In genomic region chr4:139902328-139903217, GRCh38 we compare ENCODE assay signal across 9 cellular contexts.
DNase-seq lines count a peak whose midpoint lies in the region; ATAC-seq and TF ChIP-seq lines count a peak whose summit lies in the region.
"Had no signal": no experiment of that assay in that cellular context is flagged by ENCODE, and none has a peak within 500 bp of the region (broad histone marks: within the 10 kb centered on the region; RNA-seq: fewer than 3 reads in every experiment).

No MANE protein-coding gene starts in this region.

- H3K9ac ChIP-seq in GM23248 (peak overlapping the region; percentile 78), skeletal muscle satellite cell (ENCODE audit: low read depth, low read length) (peak overlapping the region; percentile 53)

- WGBS in GM23248 (ENCODE audit: low coverage in 1 of 2, low lambda C conversion rate in 2 of 2, missing lambda C conversion rate in 2 of 2), 2 experiments, result 16% methylated on average over 16 to 17 of the region's 17 CpGs

- no peaks in the 10 kb centered on the region for H3K27me3 Mint-ChIP-seq in WTC11 (ENCODE audit: low read depth)
- H3K27me3 Mint-ChIP-seq in activated CD4-positive, alpha-beta memory T cell treated with anti-CD3 and anti-CD28 coated beads, Interleukin-2, amount 10 ng/mL, durations not matched to agents 7 days and 5 days, result no peaks in the 10 kb centered on the region
- no peaks in the 10 kb centered on the region for H3K27me3 Mint-ChIP-seq in activated T-helper 1 cell treated with anti-CD3 and anti-CD28 coated beads, Interleukin-12 subunit alpha, Interleukin-12 subunit beta, Interleukin-2, Interleukin-4 antibody, amounts not matched to agents 30 ng/mL and 10 ng/mL and 1 ng/mL, durations not matched to agents 14 hours and 24 hours and 36 hours (ENCODE audit: insufficient read depth)

- H3K9me2 ChIP-seq in GM23248 (ENCODE audit: insufficient read depth), result no peaks in the 10 kb centered on the region

- H3K4me3 ChIP-seq in GM23248 (peak overlapping the region; percentile 79), kidney epithelial cell (ENCODE audit: low read depth, low read length) (peak overlapping the region; percentile 31), skeletal muscle satellite cell (ENCODE audit: low read length) (peak overlapping the region; percentile 66)

- intact Hi-C loops in activated T-helper 1 cell treated with anti-CD3 and anti-CD28 coated beads, Interleukin-12 subunit alpha, Interleukin-12 subunit beta, Interleukin-2, Interleukin-4 antibody, amounts not matched to agents 30 ng/mL and 10 ng/mL and 1 ng/mL, durations not matched to agents 14 hours and 24 hours and 36 hours (cut with micrococcal nuclease), result no loop called here

- H3K27me3 ChIP-seq in GM23248 (replicated peaks; ENCODE audit: insufficient read depth) (no peaks in the 10 kb centered on the region), kidney epithelial cell (ENCODE audit: control insufficient read depth, insufficient read depth, low read length) (no peaks in the 10 kb centered on the region), skeletal muscle satellite cell (ENCODE audit: control insufficient read depth, insufficient read depth, low read length) (peaks cover 3% of the 10 kb centered on the region)

- DNase-seq in GM23248, result peak; percentile 61
- DNase-seq in WTC11 (ENCODE audit: low spot score), result no peak
- DNase-seq in kidney epithelial cell (ENCODE audit: low read depth), result no peak
- DNase-seq in activated CD4-positive, alpha-beta memory T cell treated with anti-CD3 and anti-CD28 coated beads, Interleukin-2, amount 10 ng/mL, durations not matched to agents 7 days and 5 days, result no peak
- no peak for DNase-seq in activated T-helper 1 cell treated with anti-CD3 and anti-CD28 coated beads, Interleukin-12 subunit alpha, Interleukin-12 subunit beta, Interleukin-2, Interleukin-4 antibody, amounts not matched to agents 30 ng/mL and 10 ng/mL and 1 ng/mL, durations not matched to agents 14 hours and 24 hours and 36 hours (ENCODE audit: low spot score)
- DNase-seq: activated effector memory CD4-positive, alpha-beta T cell treated with anti-CD3 and anti-CD28 coated beads, Interleukin-2, amount 50 U/mL, for 16 hours had no signal

- no peaks in the 10 kb centered on the region for H3K9me3 ChIP-seq in GM23248 (ENCODE audit: low read depth)
- no peaks in the 10 kb centered on the region for H3K9me3 ChIP-seq in skeletal muscle satellite cell (replicated peaks; ENCODE audit: low read length)

- H3K27ac Mint-ChIP-seq in WTC11, result peak overlapping the region; percentile 81
- H3K27ac Mint-ChIP-seq in activated CD4-positive, alpha-beta memory T cell treated with anti-CD3 and anti-CD28 coated beads, Interleukin-2, amount 10 ng/mL, durations not matched to agents 7 days and 5 days, result no peak overlapping the region
- no peak overlapping the region for H3K27ac Mint-ChIP-seq in activated T-helper 1 cell treated with anti-CD3 and anti-CD28 coated beads, Interleukin-12 subunit alpha, Interleukin-12 subunit beta, Interleukin-2, Interleukin-4 antibody, amounts not matched to agents 30 ng/mL and 10 ng/mL and 1 ng/mL, durations not matched to agents 14 hours and 24 hours and 36 hours

- no peak for TF ChIP-seq CTCF in WTC11 (IDR thresholded peaks at IDR 0.05)
- TF ChIP-seq CTCF in kidney epithelial cell (IDR thresholded peaks at IDR 0.05; ENCODE audit: insufficient read depth, low read length, poor library complexity, severe bottlenecking), result no peak

- in situ Hi-C loops in GM23248 (cut with MboI), result no loop called here

- H3K79me2 ChIP-seq in GM23248 (ENCODE audit: insufficient read depth), result no peaks in the 10 kb centered on the region

- peaks cover 16% of the 10 kb centered on the region for H3K9me3 Mint-ChIP-seq in WTC11
- no peaks in the 10 kb centered on the region for H3K9me3 Mint-ChIP-seq in activated CD4-positive, alpha-beta memory T cell treated with anti-CD3 and anti-CD28 coated beads, Interleukin-2, amount 10 ng/mL, durations not matched to agents 7 days and 5 days
- H3K9me3 Mint-ChIP-seq in activated T-helper 1 cell treated with anti-CD3 and anti-CD28 coated beads, Interleukin-12 subunit alpha, Interleukin-12 subunit beta, Interleukin-2, Interleukin-4 antibody, amounts not matched to agents 30 ng/mL and 10 ng/mL and 1 ng/mL, durations not matched to agents 14 hours and 24 hours and 36 hours, result peaks cover 8% of the 10 kb centered on the region

- H2AFZ ChIP-seq in GM23248, result peak overlapping the region; percentile 96

- no peaks in the 10 kb centered on the region for H3K36me3 ChIP-seq in GM23248 (ENCODE audit: low read depth)
- no peaks in the 10 kb centered on the region for H3K36me3 ChIP-seq in kidney epithelial cell (ENCODE audit: control insufficient read depth, insufficient read depth, low read length)
- H3K36me3 ChIP-seq in skeletal muscle satellite cell (ENCODE audit: insufficient read depth, low read length), result no peaks in the 10 kb centered on the region

- H3K4me1 ChIP-seq in GM23248 (ENCODE audit: insufficient read depth) (peaks cover 11% of the 10 kb centered on the region; the same call in 1 of the 2 replicates), skeletal muscle satellite cell (ENCODE audit: control insufficient read depth, insufficient read depth, low read length) (peaks cover 5% of the 10 kb centered on the region)

- H3F3A ChIP-seq in GM23248 (ENCODE audit: insufficient read depth), result peaks cover 15% of the 10 kb centered on the region; the same call in 1 of the 2 replicates

- peaks cover 25% of the 10 kb centered on the region for H3K4me1 Mint-ChIP-seq in WTC11
- H3K4me1 Mint-ChIP-seq in activated CD4-positive, alpha-beta memory T cell treated with anti-CD3 and anti-CD28 coated beads, Interleukin-2, amount 10 ng/mL, durations not matched to agents 7 days and 5 days, result peaks cover 26% of the 10 kb centered on the region
- peaks cover 31% of the 10 kb centered on the region for H3K4me1 Mint-ChIP-seq in activated T-helper 1 cell treated with anti-CD3 and anti-CD28 coated beads, Interleukin-12 subunit alpha, Interleukin-12 subunit beta, Interleukin-2, Interleukin-4 antibody, amounts not matched to agents 30 ng/mL and 10 ng/mL and 1 ng/mL, durations not matched to agents 14 hours and 24 hours and 36 hours (ENCODE audit: low read depth)

- POLR2A ChIA-PET in WTC11 (lab: Charles Lee), result no interaction called here
- POLR2A ChIA-PET in activated CD4-positive, alpha-beta memory T cell treated with anti-CD3 and anti-CD28 coated beads, Interleukin-2, amount 10 ng/mL, durations not matched to agents 7 days and 5 days (lab: Charles Lee), result no interaction called here

- H3K36me3 Mint-ChIP-seq in WTC11, result peaks cover 11% of the 10 kb centered on the region; the same call in 1 of the 2 replicates
- H3K36me3 Mint-ChIP-seq in activated CD4-positive, alpha-beta memory T cell treated with anti-CD3 and anti-CD28 coated beads, Interleukin-2, amount 10 ng/mL, durations not matched to agents 7 days and 5 days (ENCODE audit: low read depth), result no peaks in the 10 kb centered on the region
- peaks cover 1% of the 10 kb centered on the region for H3K36me3 Mint-ChIP-seq in activated T-helper 1 cell treated with anti-CD3 and anti-CD28 coated beads, Interleukin-12 subunit alpha, Interleukin-12 subunit beta, Interleukin-2, Interleukin-4 antibody, amounts not matched to agents 30 ng/mL and 10 ng/mL and 1 ng/mL, durations not matched to agents 14 hours and 24 hours and 36 hours (ENCODE audit: low read depth)

- H3K4me3 Mint-ChIP-seq in WTC11, result no peak overlapping the region
- no peak overlapping the region for H3K4me3 Mint-ChIP-seq in activated CD4-positive, alpha-beta memory T cell treated with anti-CD3 and anti-CD28 coated beads, Interleukin-2, amount 10 ng/mL, durations not matched to agents 7 days and 5 days
- no peak overlapping the region for H3K4me3 Mint-ChIP-seq in activated T-helper 1 cell treated with anti-CD3 and anti-CD28 coated beads, Interleukin-12 subunit alpha, Interleukin-12 subunit beta, Interleukin-2, Interleukin-4 antibody, amounts not matched to agents 30 ng/mL and 10 ng/mL and 1 ng/mL, durations not matched to agents 14 hours and 24 hours and 36 hours

- H3K27ac ChIP-seq in GM23248, result peak overlapping the region; percentile 30

- no peak for ATAC-seq in WTC11
- ATAC-seq in HG03280 (IDR thresholded peaks at IDR 0.05; ENCODE audit: unreplicated experiment), result no peak
- ATAC-seq in HG02870 (IDR thresholded peaks at IDR 0.05; ENCODE audit: unreplicated experiment), result no peak

- CTCF ChIA-PET in WTC11 (lab: Charles Lee), result no interaction called here
- CTCF ChIA-PET in activated CD4-positive, alpha-beta memory T cell treated with anti-CD3 and anti-CD28 coated beads, Interleukin-2, amount 10 ng/mL, durations not matched to agents 7 days and 5 days (lab: Charles Lee), result no interaction called here

- no peaks in the 10 kb centered on the region for H4K20me1 ChIP-seq in GM23248 (ENCODE audit: insufficient read depth)

- peak overlapping the region; percentile 100 for H3K4me2 ChIP-seq in GM23248 (ENCODE audit: unreplicated experiment)
- H3K4me2 ChIP-seq in skeletal muscle satellite cell (ENCODE audit: low read length), result peak overlapping the region; percentile 86

TF ChIP-seq in WTC11, 78 proteins besides CTCF, POLR2A, EP300 and RAD21 (continues in another document):
- TF ChIP-seq SOX15 (CRISPR knock-in tag; IDR thresholded peaks at IDR 0.05) (no peak), NR2C2 (CRISPR knock-in tag; IDR thresholded peaks at IDR 0.05) (no peak), USF2 (CRISPR knock-in tag; IDR thresholded peaks at IDR 0.05) (no peak)
- TF ChIP-seq, protein P1, sequence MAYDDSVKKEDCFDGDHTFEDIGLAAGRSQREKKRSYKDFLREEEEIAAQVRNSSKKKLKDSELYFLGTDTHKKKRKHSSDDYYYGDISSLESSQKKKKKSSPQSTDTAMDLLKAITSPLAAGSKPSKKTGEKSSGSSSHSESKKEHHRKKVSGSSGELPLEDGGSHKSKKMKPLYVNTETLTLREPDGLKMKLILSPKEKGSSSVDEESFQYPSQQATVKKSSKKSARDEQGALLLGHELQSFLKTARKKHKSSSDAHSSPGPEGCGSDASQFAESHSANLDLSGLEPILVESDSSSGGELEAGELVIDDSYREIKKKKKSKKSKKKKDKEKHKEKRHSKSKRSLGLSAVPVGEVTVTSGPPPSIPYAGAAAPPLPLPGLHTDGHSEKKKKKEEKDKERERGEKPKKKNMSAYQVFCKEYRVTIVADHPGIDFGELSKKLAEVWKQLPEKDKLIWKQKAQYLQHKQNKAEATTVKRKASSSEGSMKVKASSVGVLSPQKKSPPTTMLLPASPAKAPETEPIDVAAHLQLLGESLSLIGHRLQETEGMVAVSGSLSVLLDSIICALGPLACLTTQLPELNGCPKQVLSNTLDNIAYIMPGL (CRISPR knock-in tag; IDR thresholded peaks at IDR 0.05), result no peak
